In the genomic region with DNA sequence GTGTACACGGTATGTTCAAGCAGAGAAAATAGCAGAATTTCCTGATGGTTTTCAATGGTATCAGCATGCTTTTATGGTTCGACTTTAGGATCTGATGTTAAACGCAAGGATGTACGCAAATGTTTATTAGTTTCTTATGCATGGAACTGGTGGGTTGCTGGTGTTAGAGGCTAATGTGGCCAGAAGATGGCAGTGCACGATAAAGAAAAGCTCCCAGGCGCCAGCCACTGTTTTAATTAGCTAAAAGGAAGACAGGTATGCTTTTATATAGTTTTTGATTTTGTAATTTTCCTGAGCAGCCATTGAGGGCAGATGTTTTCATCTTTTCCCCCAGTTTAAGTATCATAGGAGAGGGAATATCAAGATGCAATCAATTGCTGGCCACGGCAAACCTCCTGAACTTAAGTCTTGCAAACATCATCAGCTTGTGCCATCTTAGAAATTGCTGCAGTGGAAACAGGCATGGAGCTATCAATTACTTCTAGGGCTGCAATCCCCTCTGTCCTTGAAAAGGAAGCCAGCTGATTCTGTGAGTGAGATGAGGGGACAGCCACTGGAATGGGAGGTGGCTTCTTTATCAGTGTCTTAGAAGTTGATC, we compare ENCODE assay signal across 8 cellular contexts.
DNase-seq lines count a peak whose midpoint lies in the region; ATAC-seq and TF ChIP-seq lines count a peak whose summit lies in the region.

No MANE protein-coding gene starts in this region.

- H3K9me3 ChIP-seq in OCI-LY3 (ENCODE audit: insufficient read depth, low read length) = no peaks in the 10 kb centered on the region

- no peaks in the 10 kb centered on the region for H3K9me3 Mint-ChIP-seq in type B pancreatic cell

- H3K27ac ChIP-seq in C4-2B = no peak overlapping the region
- H3K27ac ChIP-seq in OCI-LY3 (ENCODE audit: low read length) = no peak overlapping the region
- no peak overlapping the region for H3K27ac ChIP-seq in foreskin keratinocyte

- H4K20me1 ChIP-seq in OCI-LY3 (ENCODE audit: insufficient read depth, low read length) = no peaks in the 10 kb centered on the region

- H3K9ac ChIP-seq in OCI-LY3 (ENCODE audit: low read length) = no peak overlapping the region

- TF ChIP-seq CTCF in C4-2B (conservative IDR thresholded peaks at IDR 0.05) = peak; percentile 76
- TF ChIP-seq CTCF in GM12875 (IDR thresholded peaks at IDR 0.05; ENCODE audit: borderline replicate concordance, insufficient read depth, low read depth, low read length) = peak; percentile 24; the same call in 1 of the 2 replicates
- TF ChIP-seq CTCF in OCI-LY3 (IDR thresholded peaks at IDR 0.05; ENCODE audit: low read depth, low read length) = peak; percentile 72
- TF ChIP-seq CTCF in foreskin keratinocyte (conservative IDR thresholded peaks at IDR 0.05) = peak; percentile 52
- TF ChIP-seq CTCF in type B pancreatic cell (conservative IDR thresholded peaks at IDR 0.05) = peak; percentile 81

- no peak overlapping the region for H3K4me2 ChIP-seq in OCI-LY3 (ENCODE audit: low read length)

- H3K4me1 ChIP-seq in OCI-LY3 (ENCODE audit: low read length) (no peaks in the 10 kb centered on the region), foreskin keratinocyte (no peaks in the 10 kb centered on the region)

- DNase-seq in foreskin keratinocyte = peak in 1 of 2 donors; percentile 7
- DNase-seq in type B pancreatic cell (ENCODE audit: extremely low spot score, unreplicated experiment) = no peak
- no peak for DNase-seq in NCI-H1105 (lab: John Stamatoyannopoulos, UW)
- no peak for DNase-seq in Right ventricle myocardium inferior (ENCODE audit: missing footprints)
- no peak for DNase-seq in effector CD8-positive, alpha-beta T cell (lab: John Stamatoyannopoulos, UW)

- H3K79me2 ChIP-seq in OCI-LY3 (ENCODE audit: low read length) = no peaks in the 10 kb centered on the region

- no peaks in the 10 kb centered on the region for H3K36me3 ChIP-seq in OCI-LY3 (replicated peaks; ENCODE audit: low read depth, low read length)

- no peaks in the 10 kb centered on the region for H3K27me3 ChIP-seq in OCI-LY3 (ENCODE audit: low read depth, low read length)
- H3K27me3 ChIP-seq in foreskin keratinocyte = no peaks in the 10 kb centered on the region

- peaks cover 18% of the 10 kb centered on the region for H3K27me3 Mint-ChIP-seq in type B pancreatic cell

- H3K4me1 Mint-ChIP-seq in type B pancreatic cell (ENCODE audit: unreplicated experiment) = no peaks in the 10 kb centered on the region

- no peak overlapping the region; the same call in 1 of the 2 replicates for H2AFZ ChIP-seq in OCI-LY3 (ENCODE audit: low read depth, low read length)

- no peak overlapping the region for H3K27ac Mint-ChIP-seq in type B pancreatic cell

- H3K4me3 ChIP-seq in GM12875 (ENCODE audit: low read depth, low read length) (no peak overlapping the region), OCI-LY3 (ENCODE audit: low read length) (no peak overlapping the region)

- H3K36me3 Mint-ChIP-seq in type B pancreatic cell = no peaks in the 10 kb centered on the region

- ATAC-seq in foreskin keratinocyte (no peak), Right ventricle myocardium inferior (no peak)

- intact Hi-C loops in Right ventricle myocardium inferior (cut with DNase I) = no loop called here

- H3K4me3 Mint-ChIP-seq in type B pancreatic cell = no peak overlapping the region

Comparison
In these comparisons a context has a peak if more than half of its experiments do, and no peak if none do; other contexts are left out.
1. CTCF ChIP-seq: peak in every context shown above with its lines; median percentile 81 in type B pancreatic cell; 76 in C4-2B; 72 in OCI-LY3; 52 in foreskin keratinocyte; 24 in GM12875.